Comparison of ENCODE assay signal across 2 cellular contexts in the genomic region with DNA sequence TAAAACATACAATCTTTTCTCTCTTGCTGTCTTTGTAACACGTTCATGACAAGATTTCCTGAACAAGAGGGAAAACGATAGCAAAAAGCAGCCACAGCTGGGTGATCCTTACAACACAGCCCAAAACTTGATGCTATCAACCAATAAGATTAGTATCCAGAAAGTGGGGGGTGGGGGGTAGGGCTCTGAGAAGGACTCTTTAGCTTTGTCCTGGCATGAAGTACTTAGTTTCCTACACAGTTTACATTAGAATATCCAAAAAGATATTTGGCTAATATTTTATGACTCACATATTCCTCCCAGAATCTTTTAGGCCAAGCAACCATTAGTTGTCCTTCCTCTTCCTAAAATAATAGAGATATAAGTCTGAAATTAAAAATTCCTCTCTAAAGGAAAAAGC.
TF ChIP-seq lines count a peak whose summit lies in the region.

No MANE protein-coding gene starts in this region.

TF ChIP-seq in A549, 52 proteins besides CTCF, POLR2A, EP300 and RAD21:
- TF ChIP-seq HOXA7 (CRISPR knock-in tag; IDR thresholded peaks at IDR 0.05) (no peak), BHLHE40 (IDR thresholded peaks at IDR 0.05; ENCODE audit: low read depth, low read length) (no peak), ZSCAN20 (CRISPR knock-in tag; IDR thresholded peaks at IDR 0.05) (no peak)
- TF ChIP-seq, protein P1, sequence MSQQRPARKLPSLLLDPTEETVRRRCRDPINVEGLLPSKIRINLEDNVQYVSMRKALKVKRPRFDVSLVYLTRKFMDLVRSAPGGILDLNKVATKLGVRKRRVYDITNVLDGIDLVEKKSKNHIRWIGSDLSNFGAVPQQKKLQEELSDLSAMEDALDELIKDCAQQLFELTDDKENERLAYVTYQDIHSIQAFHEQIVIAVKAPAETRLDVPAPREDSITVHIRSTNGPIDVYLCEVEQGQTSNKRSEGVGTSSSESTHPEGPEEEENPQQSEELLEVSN (IDR thresholded peaks at IDR 0.05; ENCODE audit: borderline replicate concordance, low read depth), result no peak
- TF ChIP-seq, protein P2, sequence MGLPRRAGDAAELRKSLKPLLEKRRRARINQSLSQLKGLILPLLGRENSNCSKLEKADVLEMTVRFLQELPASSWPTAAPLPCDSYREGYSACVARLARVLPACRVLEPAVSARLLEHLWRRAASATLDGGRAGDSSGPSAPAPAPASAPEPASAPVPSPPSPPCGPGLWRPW (IDR thresholded peaks at IDR 0.05), result no peak
- TF ChIP-seq, protein P3, sequence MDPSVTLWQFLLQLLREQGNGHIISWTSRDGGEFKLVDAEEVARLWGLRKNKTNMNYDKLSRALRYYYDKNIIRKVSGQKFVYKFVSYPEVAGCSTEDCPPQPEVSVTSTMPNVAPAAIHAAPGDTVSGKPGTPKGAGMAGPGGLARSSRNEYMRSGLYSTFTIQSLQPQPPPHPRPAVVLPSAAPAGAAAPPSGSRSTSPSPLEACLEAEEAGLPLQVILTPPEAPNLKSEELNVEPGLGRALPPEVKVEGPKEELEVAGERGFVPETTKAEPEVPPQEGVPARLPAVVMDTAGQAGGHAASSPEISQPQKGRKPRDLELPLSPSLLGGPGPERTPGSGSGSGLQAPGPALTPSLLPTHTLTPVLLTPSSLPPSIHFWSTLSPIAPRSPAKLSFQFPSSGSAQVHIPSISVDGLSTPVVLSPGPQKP (IDR thresholded peaks at IDR 0.05; ENCODE audit: low read depth, low read length), result no peak

TF ChIP-seq in HepG2, 621 proteins besides CTCF, POLR2A, EP300 and RAD21:
- TF ChIP-seq, protein P4, sequence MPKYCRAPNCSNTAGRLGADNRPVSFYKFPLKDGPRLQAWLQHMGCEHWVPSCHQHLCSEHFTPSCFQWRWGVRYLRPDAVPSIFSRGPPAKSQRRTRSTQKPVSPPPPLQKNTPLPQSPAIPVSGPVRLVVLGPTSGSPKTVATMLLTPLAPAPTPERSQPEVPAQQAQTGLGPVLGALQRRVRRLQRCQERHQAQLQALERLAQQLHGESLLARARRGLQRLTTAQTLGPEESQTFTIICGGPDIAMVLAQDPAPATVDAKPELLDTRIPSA (CRISPR knock-in tag; IDR thresholded peaks at IDR 0.05; ENCODE audit: borderline replicate concordance), result no peak
- no peak for TF ChIP-seq SETDB1 (CRISPR knock-in tag; IDR thresholded peaks at IDR 0.05; ENCODE audit: borderline replicate concordance)
- no peak for TF ChIP-seq SOX5 (CRISPR knock-in tag; IDR thresholded peaks at IDR 0.05; ENCODE audit: borderline replicate concordance)
- no peak for TF ChIP-seq HES4 (CRISPR knock-in tag; IDR thresholded peaks at IDR 0.05; ENCODE audit: borderline replicate concordance)
- no peak for TF ChIP-seq NR1H2 (CRISPR knock-in tag; IDR thresholded peaks at IDR 0.05; ENCODE audit: borderline replicate concordance, low read depth)
- no peak for TF ChIP-seq AKAP8 (CRISPR knock-in tag; IDR thresholded peaks at IDR 0.05)
- no peak for TF ChIP-seq ATAD3A (CRISPR knock-in tag; IDR thresholded peaks at IDR 0.05)
- TF ChIP-seq, protein P5, sequence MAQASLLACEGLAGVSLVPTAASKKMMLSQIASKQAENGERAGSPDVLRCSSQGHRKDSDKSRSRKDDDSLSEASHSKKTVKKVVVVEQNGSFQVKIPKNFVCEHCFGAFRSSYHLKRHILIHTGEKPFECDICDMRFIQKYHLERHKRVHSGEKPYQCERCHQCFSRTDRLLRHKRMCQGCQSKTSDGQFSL (CRISPR knock-in tag; IDR thresholded peaks at IDR 0.05), result no peak
- TF ChIP-seq ZHX1 (CRISPR knock-in tag; IDR thresholded peaks at IDR 0.05; ENCODE audit: low read depth), result no peak
- no peak for TF ChIP-seq BCLAF1 (IDR thresholded peaks at IDR 0.05)
- no peak for TF ChIP-seq GPBP1L1 (CRISPR knock-in tag; IDR thresholded peaks at IDR 0.05)
- TF ChIP-seq MYNN (CRISPR knock-in tag; IDR thresholded peaks at IDR 0.05; ENCODE audit: low read depth), result no peak
- TF ChIP-seq ZNF224 (CRISPR knock-in tag; IDR thresholded peaks at IDR 0.05), result no peak
- TF ChIP-seq ZNF878 (CRISPR knock-in tag; IDR thresholded peaks at IDR 0.05), result no peak
- TF ChIP-seq ZNF207 (IDR thresholded peaks at IDR 0.05; ENCODE audit: borderline replicate concordance), result no peak
- TF ChIP-seq BRD4 (CRISPR knock-in tag; IDR thresholded peaks at IDR 0.05), result no peak
TF ChIP-seq in HepG2: peak in this region for 0.
